8 cellular contexts compared by ENCODE assay signal in genomic region chr18:80257579-80258543, GRCh38. TPM values are rescaled to one million over a fixed set of nuclear protein-coding genes. Genes with fewer than 3 reads are reported as not detected.
A peak's percentile ranks its signal among the peaks of the same experiment; 100 is the strongest.
DNase-seq lines count a peak whose midpoint lies in the region; ATAC-seq, FAIRE-seq and TF ChIP-seq lines count a peak whose summit lies in the region.
"Not testable (repeated sequence)": the region's sequence is repeated elsewhere in the genome, so short reads cannot be mapped to it uniquely, and the experiment has no call there.

No MANE protein-coding gene starts in this region.

- H3K27ac Mint-ChIP-seq in activated CD8-positive, alpha-beta memory T cell treated with anti-CD3 and anti-CD28 coated beads, Interleukin-2, amount 10 ng/mL, durations not matched to agents 7 days and 5 days; central memory CD8-positive, alpha-beta T cell (ENCODE audit: low read depth): not testable (repeated sequence)

- not testable (repeated sequence) for H3K9me3 ChIP-seq in A673 (ENCODE audit: low read depth, low read length, poor library complexity, severe bottlenecking); PC-3 (ENCODE audit: low read length); neural cell (ENCODE audit: low read length)

- not testable (repeated sequence) for BruUV-seq in A673 (replicated peaks; lab: Mats Ljungman, UMichigan); PC-3 (replicated peaks; lab: Mats Ljungman, UMichigan)

- not testable (repeated sequence) for H2AFZ ChIP-seq in PC-3 (ENCODE audit: low read length); neural cell (ENCODE audit: low read depth, low read length)

- H3K4me1 Mint-ChIP-seq in activated CD8-positive, alpha-beta memory T cell treated with anti-CD3 and anti-CD28 coated beads, Interleukin-2, amount 10 ng/mL, durations not matched to agents 7 days and 5 days; central memory CD8-positive, alpha-beta T cell: not testable (repeated sequence)

- intact Hi-C loops in A673 (cut with micrococcal nuclease; ENCODE audit: unreplicated experiment); PC-3 (cut with micrococcal nuclease); left cardiac atrium (cut with DNase I): not testable (repeated sequence)

- peak; percentile 85 for TF ChIP-seq CTCF in A673 (conservative IDR thresholded peaks at IDR 0.05; ENCODE audit: low read depth, low read length)
- TF ChIP-seq CTCF in PC-3 (conservative IDR thresholded peaks at IDR 0.05; ENCODE audit: low read depth, low read length): peak; percentile 75
- peak; percentile 71 for TF ChIP-seq CTCF in neural cell (IDR thresholded peaks at IDR 0.05; ENCODE audit: poor library complexity, severe bottlenecking)

- not testable (repeated sequence) for H3K79me2 ChIP-seq in PC-3 (ENCODE audit: low read length); neural cell (replicated peaks; ENCODE audit: insufficient read depth, low read length)

- not testable (repeated sequence) for H3K9ac ChIP-seq in PC-3 (ENCODE audit: low read length); neural cell (ENCODE audit: low read length)

- CTCF ChIA-PET in A673 (lab: Charles Lee) (interaction anchor here (1.0 kb wide), 1 partner anchor 58 kb away, joined by 3 read pairs; no protein-coding TSS in a partner anchor), PC-3 (lab: Charles Lee) (interaction anchor here (0.5 kb wide), 1 partner anchor 100 kb away, joined by 4 read pairs; no protein-coding TSS in a partner anchor)
- CTCF ChIA-PET in activated CD8-positive, alpha-beta memory T cell treated with anti-CD3 and anti-CD28 coated beads, Interleukin-2, amount 10 ng/mL, durations not matched to agents 7 days and 5 days (lab: Charles Lee): interaction anchor here (1.0 to 9.1 kb wide), 4 partner anchors 14 to 100 kb away, joined by 3 to 68 read pairs (median 18); no protein-coding TSS in a partner anchor

- not testable (repeated sequence) for H3F3A ChIP-seq in PC-3 (ENCODE audit: low read length, unreplicated experiment); neural cell (ENCODE audit: insufficient read depth, low read length, poor library complexity, severe bottlenecking)

- H3K4me1 ChIP-seq in A673 (ENCODE audit: insufficient read depth, low read length, poor library complexity, severe bottlenecking); PC-3 (ENCODE audit: insufficient read depth, low read length): not testable (repeated sequence)

- not testable (repeated sequence) for H3K36me3 ChIP-seq in A673 (ENCODE audit: insufficient read depth, low read length, poor library complexity, severe bottlenecking); PC-3 (ENCODE audit: low read depth, low read length); neural cell (ENCODE audit: insufficient read depth, low read length)

- not testable (repeated sequence) for H3K4me3 Mint-ChIP-seq in activated CD8-positive, alpha-beta memory T cell treated with anti-CD3 and anti-CD28 coated beads, Interleukin-2, amount 10 ng/mL, durations not matched to agents 7 days and 5 days; central memory CD8-positive, alpha-beta T cell

- not testable (repeated sequence) for H3K9me3 Mint-ChIP-seq in activated CD8-positive, alpha-beta memory T cell treated with anti-CD3 and anti-CD28 coated beads, Interleukin-2, amount 10 ng/mL, durations not matched to agents 7 days and 5 days (ENCODE audit: low read depth); central memory CD8-positive, alpha-beta T cell

- not testable (repeated sequence) for TF ChIP-seq POLR2A in GM12892 (IDR thresholded peaks at IDR 0.05; ENCODE audit: low read depth, low read length)

- not testable (repeated sequence) for H3K4me2 ChIP-seq in PC-3 (ENCODE audit: low read length); neural cell (ENCODE audit: low read length)

- not testable (repeated sequence) for H3K27ac ChIP-seq in A673 (ENCODE audit: low read depth, low read length, poor library complexity, severe bottlenecking); PC-3 (ENCODE audit: low read length); neural cell (ENCODE audit: low read length)

- peak; percentile 59 for ATAC-seq in PC-3
- not testable (repeated sequence) for ATAC-seq in activated CD8-positive, alpha-beta memory T cell treated with anti-CD3 and anti-CD28 coated beads, Interleukin-2, amount 10 ng/mL, durations not matched to agents 7 days and 5 days; central memory CD8-positive, alpha-beta T cell (replicated peaks; ENCODE audit: extremely low read depth, poor library complexity, severe bottlenecking)
- ATAC-seq in left cardiac atrium: peak in 1 of 2 donors; percentile 39

- H3K27me3 ChIP-seq in A673 (replicated peaks; ENCODE audit: insufficient read depth, low read depth, low read length, poor library complexity); PC-3 (ENCODE audit: low read length); neural cell (ENCODE audit: insufficient read depth, low read depth, low read length): not testable (repeated sequence)

- DNase-seq in A673 (ENCODE audit: low spot score) (peak; percentile 76), PC-3 (peak; percentile 79), left cardiac atrium (peak; percentile 78)
- DNase-seq in GM12892 (ENCODE audit: insufficient read length): not testable (repeated sequence)
- peak; percentile 77 for DNase-seq in activated CD8-positive, alpha-beta memory T cell treated with anti-CD3 and anti-CD28 coated beads, Interleukin-2, amount 10 ng/mL, durations not matched to agents 7 days and 5 days
- peak; percentile 46 to 47 for DNase-seq in central memory CD8-positive, alpha-beta T cell (ENCODE audit: low spot score in 2 of 2)
- peak; percentile 21 to 62 (median 34) for DNase-seq in stimulated activated CD4-positive, alpha-beta T cell treated with anti-CD3 and anti-CD28 coated beads, TNF-alpha, amount 100 ng/mL, for 24 hours (ENCODE audit: low read depth in 3 of 3)

- not testable (repeated sequence) for H3K4me3 ChIP-seq in A673 (ENCODE audit: low read depth, low read length, poor library complexity, severe bottlenecking); PC-3 (ENCODE audit: low read length); neural cell (ENCODE audit: low read length)

- not testable (repeated sequence) for TF ChIP-seq EP300 in neural cell (conservative IDR thresholded peaks at IDR 0.05; ENCODE audit: poor library complexity, severe bottlenecking)

- peak; percentile 92 for FAIRE-seq in GM12892 (lab: Jason Lieb, UNC)

- H3K36me3 Mint-ChIP-seq in activated CD8-positive, alpha-beta memory T cell treated with anti-CD3 and anti-CD28 coated beads, Interleukin-2, amount 10 ng/mL, durations not matched to agents 7 days and 5 days; central memory CD8-positive, alpha-beta T cell (ENCODE audit: insufficient read depth): not testable (repeated sequence)

- POLR2A ChIA-PET in A673 (lab: Charles Lee; ENCODE audit: low non-redundant PET): interaction anchor here (0.5 kb wide), 1 partner anchor 82 kb away, joined by 10 read pairs; no protein-coding TSS in a partner anchor
- POLR2A ChIA-PET in PC-3 (lab: Charles Lee; ENCODE audit: unreplicated experiment): not testable (repeated sequence)

- H3K27me3 Mint-ChIP-seq in activated CD8-positive, alpha-beta memory T cell treated with anti-CD3 and anti-CD28 coated beads, Interleukin-2, amount 10 ng/mL, durations not matched to agents 7 days and 5 days: peaks cover 25% of the 10 kb centered on the region
- peaks cover 11% of the 10 kb centered on the region for H3K27me3 Mint-ChIP-seq in central memory CD8-positive, alpha-beta T cell

- peak; percentile 67 for TF ChIP-seq RAD21 in neural cell (conservative IDR thresholded peaks at IDR 0.05)

- not testable (repeated sequence) for H4K20me1 ChIP-seq in PC-3 (ENCODE audit: low read length); neural cell (ENCODE audit: insufficient read depth)

- H3K9me2 ChIP-seq in PC-3 (replicated peaks; ENCODE audit: low read length); neural cell (ENCODE audit: insufficient read depth, low read length): not testable (repeated sequence)

TF ChIP-seq in neural cell, 6 proteins besides CTCF, POLR2A, EP300 and RAD21:
- TF ChIP-seq SMC3 (conservative IDR thresholded peaks at IDR 0.05; ENCODE audit: poor library complexity): peak; percentile 82
TF ChIP-seq in neural cell: peak in this region for 1; not testable (repeated sequence) for 5.

RNA-seq across cellular contexts. Expression of gene PARD6G, which starts 10.5 kb away (rescaled TPM):
- 7.9 and 10.2 TPM in 2 replicates for total RNA-seq in A673 (2021)
- 0.57 TPM for polyA plus RNA-seq in GM12892 (2012; ENCODE audit: missing spikeins)
- total RNA-seq in PC-3 (2014; rRNA removed): 5.1 and 5.4 TPM in 2 replicates
- under 1 TPM; 0.41 to 0.98 TPM for total RNA-seq in activated CD8-positive, alpha-beta memory T cell treated with anti-CD3 and anti-CD28 coated beads, Interleukin-2, amount 10 ng/mL, durations not matched to agents 7 days and 5 days
- 1 to 10 TPM; 3.9 to 4.1 TPM for total RNA-seq in left cardiac atrium
- 8.8 and 9.3 TPM in 2 replicates for polyA plus RNA-seq in neural cell
- polyA minus RNA-seq in neural cell: 17.4 and 19.0 TPM in 2 replicates
